22 cellular contexts compared by ENCODE assay signal in the genomic region with DNA sequence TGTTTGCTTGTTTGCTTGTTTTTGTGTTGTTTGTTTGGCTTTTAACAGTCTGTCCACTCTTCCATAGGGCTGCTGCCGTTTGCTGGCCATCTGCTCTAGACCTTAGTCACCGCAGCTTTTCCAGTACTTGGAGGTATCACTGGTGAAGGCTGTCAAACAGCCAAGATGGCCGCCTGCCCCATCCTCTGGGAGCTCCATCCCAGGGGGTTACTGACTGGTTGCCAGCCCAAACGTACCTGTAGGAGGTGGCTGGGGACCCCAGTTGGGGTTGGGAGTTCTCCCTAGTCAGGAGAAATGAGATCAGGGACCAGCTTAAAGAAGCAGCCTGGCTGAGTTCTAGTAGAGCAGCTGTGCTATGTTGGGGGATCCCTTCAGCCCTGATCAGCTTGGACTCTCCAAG.
DNase-seq lines count a peak whose midpoint lies in the region; ATAC-seq and TF ChIP-seq lines count a peak whose summit lies in the region.
"Had no signal": no experiment of that assay in that cellular context is flagged by ENCODE, and none has a peak within 500 bp of the region (broad histone marks: within the 10 kb centered on the region; RNA-seq: fewer than 3 reads in every experiment).

No MANE protein-coding gene starts in this region.

- H3K27me3 ChIP-seq in RWPE2 (ENCODE audit: insufficient read depth, poor library complexity, severe bottlenecking), result no peaks in the 10 kb centered on the region
- H3K27me3 ChIP-seq: BLaER1 treated with 17β-estradiol and CSF1 and Interleukin-3, amounts not matched to agents 10 nM and 100 nM had no signal

- H3K4me1 ChIP-seq in RWPE2 (ENCODE audit: insufficient read depth, poor library complexity, severe bottlenecking), result no peaks in the 10 kb centered on the region
- H3K4me1 ChIP-seq: A549; BLaER1 treated with 17β-estradiol and CSF1 and Interleukin-3, amounts not matched to agents 10 nM and 100 nM; Caco-2 had no signal

- H3K36me3 ChIP-seq in RWPE2 (ENCODE audit: low read depth), result no peaks in the 10 kb centered on the region
- H3K36me3 ChIP-seq: BLaER1 treated with 17β-estradiol and CSF1 and Interleukin-3, amounts not matched to agents 10 nM and 100 nM had no signal

- peak; percentile 14 for DNase-seq in Right ventricle myocardium inferior (ENCODE audit: missing footprints)
- no peak for DNase-seq in left ventricle myocardium superior
- peak; percentile 13 for DNase-seq in RWPE2 (ENCODE audit: low spot score)
- DNase-seq in sciatic nerve (ENCODE audit: low spot score), result no peak
- DNase-seq in activated T-cell treated with anti-CD3 and anti-CD28 coated beads for 4 hours, result no peak
- DNase-seq: AML-193; Caco-2; Calu3; CD4-positive, alpha-beta T cell; CD8-positive, alpha-beta T cell; DMS153; DMS53; DMS79; DND-41; EL; GDM1 had no signal

- no peak for ATAC-seq in Right ventricle myocardium inferior
- no peak for ATAC-seq in left ventricle myocardium superior
- no peak for ATAC-seq in RWPE2 (ENCODE audit: low read depth)
- peak; percentile 24 for ATAC-seq in sciatic nerve
- no peak for ATAC-seq in HG03175 (IDR thresholded peaks at IDR 0.05; ENCODE audit: unreplicated experiment)
- ATAC-seq: A549; CD8-positive, alpha-beta T cell; GM12878 had no signal

- no peak for TF ChIP-seq CTCF in RWPE2 (IDR thresholded peaks at IDR 0.05; ENCODE audit: poor library complexity, severe bottlenecking)

- intact Hi-C loops in Right ventricle myocardium inferior (cut with DNase I), result no loop called here
- intact Hi-C loops in left ventricle myocardium superior (cut with micrococcal nuclease), result no loop called here
- intact Hi-C loops in sciatic nerve (cut with DNase I), result no loop called here

- H3K4me3 ChIP-seq in RWPE2 (ENCODE audit: severe bottlenecking), result no peak overlapping the region
- H3K4me3 ChIP-seq: A549; BLaER1 treated with 17β-estradiol and CSF1 and Interleukin-3, amounts not matched to agents 10 nM and 100 nM; GM12878 had no signal

- H3K27ac ChIP-seq in RWPE2 (ENCODE audit: poor library complexity, severe bottlenecking), result no peak overlapping the region
- H3K27ac ChIP-seq: 22Rv1; A549; BLaER1 treated with 17β-estradiol and CSF1 and Interleukin-3, amounts not matched to agents 10 nM and 100 nM; C4-2B had no signal

- H3K9me3 ChIP-seq in RWPE2 (ENCODE audit: severe bottlenecking), result no peaks in the 10 kb centered on the region
- H3K9me3 ChIP-seq: A549, Caco-2 had no signal

Comparison
In these comparisons a context has a peak if more than half of its experiments do, and no peak if none do; other contexts are left out.
1. DNase-seq: peak in Right ventricle myocardium inferior (single experiment) and RWPE2 (single experiment); none in left ventricle myocardium superior (single experiment), sciatic nerve (single experiment) and activated T-cell treated with anti-CD3 and anti-CD28 coated beads for 4 hours (single experiment).